In the genomic region with DNA sequence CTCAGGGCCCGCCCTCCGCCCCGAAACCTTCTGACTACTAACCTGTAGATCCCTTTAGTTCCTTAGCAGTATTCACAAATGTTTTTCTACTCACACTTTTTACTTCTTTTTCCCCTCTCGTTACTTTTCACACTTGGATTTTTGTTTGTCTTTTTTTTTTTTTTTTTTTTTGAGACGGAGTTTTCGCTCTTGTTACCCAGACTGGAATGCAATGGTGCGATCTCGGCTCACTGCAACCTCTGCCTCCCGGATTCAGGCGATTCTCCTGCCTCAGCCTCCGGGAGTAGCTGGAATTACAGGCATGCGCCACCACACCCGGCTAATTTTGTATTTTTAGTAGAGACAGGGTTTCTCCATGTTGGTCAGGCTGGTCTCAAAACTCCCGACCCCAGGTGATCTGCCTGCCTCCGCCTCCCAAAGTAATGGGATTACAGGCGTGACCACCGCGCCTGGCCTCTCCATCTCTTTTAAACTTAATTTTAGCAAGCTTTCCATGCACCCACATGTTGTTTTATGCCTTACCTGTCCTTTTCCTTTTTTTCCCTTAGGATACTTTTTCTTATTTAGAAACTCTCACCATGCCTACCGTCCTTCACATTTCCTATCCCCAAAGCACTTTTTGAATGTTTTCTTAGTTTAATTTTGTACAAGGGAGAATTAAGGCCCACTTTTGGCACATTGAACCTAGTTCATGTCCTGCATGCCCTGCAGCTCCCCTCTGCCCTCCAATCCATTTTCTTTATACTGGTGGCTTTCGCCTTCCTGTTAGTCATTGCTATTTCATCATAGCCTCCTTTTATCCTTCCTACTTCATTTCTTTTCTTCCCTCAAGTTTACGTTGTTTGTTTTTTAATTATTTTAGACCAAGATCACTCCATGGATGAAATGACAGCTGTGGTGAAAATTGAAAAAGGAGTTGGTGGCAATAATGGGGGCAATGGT, we compare ENCODE assay signal across 8 cellular contexts. TPM values are rescaled to one million over a fixed set of nuclear protein-coding genes. Genes with fewer than 3 reads are reported as not detected.
DNase-seq lines count a peak whose midpoint lies in the region; ATAC-seq, FAIRE-seq and TF ChIP-seq lines count a peak whose summit lies in the region.

No MANE protein-coding gene starts in this region.

- no TSS peak for BruUV-seq in HepG2 (replicated peaks; lab: Mats Ljungman, UMichigan)

- H3K4me3 ChIP-seq in Jurkat, Clone E6-1 (ENCODE audit: low read length), result peak overlapping the region; percentile 59
- H3K4me3 ChIP-seq in HepG2 (replicated peaks in 1 of 3; ENCODE audit: insufficient read depth in 1 of 3, low read depth in 2 of 3, low read length in 3 of 3), result peak overlapping the region; percentile 70 to 73 (median 73)
- peak overlapping the region; percentile 45 to 89 (median 58) for H3K4me3 ChIP-seq in tibial nerve

- intact Hi-C loops in HepG2 (cut with micrococcal nuclease; ENCODE audit: unreplicated experiment), result loop anchor here (1.0 to 5.0 kb wide), 2 partner anchors 29 to 41 kb away; partner anchors contain the start of gene AMHR2

- H3K4me1 ChIP-seq in HepG2 (ENCODE audit: insufficient read depth, low read length) (peaks cover 56% of the 10 kb centered on the region), tibial nerve (peaks cover 0 to 60% (median 45%) of the 10 kb centered on the region in 4 donors)

- H2AFZ ChIP-seq in HepG2 (ENCODE audit: low read length), result no peak overlapping the region

- TF ChIP-seq RAD21 in HepG2 (CRISPR knock-in tag; IDR thresholded peaks at IDR 0.05), result no peak

- TF ChIP-seq CTCF in HepG2 (CRISPR knock-in tag; IDR thresholded peaks at IDR 0.05) (no peak), tibial nerve (IDR thresholded peaks at IDR 0.05) (no peak)

- no peak for TF ChIP-seq POLR2A in HepG2 (IDR thresholded peaks at IDR 0.05; ENCODE audit: insufficient read depth in 1 of 2, low read depth in 2 of 2, low read length in 2 of 2)
- TF ChIP-seq POLR2A in tibial nerve (IDR thresholded peaks at IDR 0.05), result no peak

- peak; percentile 18 for FAIRE-seq in HepG2 (lab: Jason Lieb, UNC)

- H3K79me2 ChIP-seq in HepG2 (ENCODE audit: insufficient read depth, low read length), result peaks cover 35% of the 10 kb centered on the region

- H3K9ac ChIP-seq in HepG2 (ENCODE audit: insufficient read depth, low read depth, low read length), result peak overlapping the region; percentile 46; the same call in 1 of the 2 replicates

- H3K27me3 ChIP-seq in HepG2 (ENCODE audit: control insufficient read depth in 1 of 2, insufficient read depth in 2 of 2, low read length in 2 of 2) (no peaks in the 10 kb centered on the region; a peak in 1 of 5 replicates), tibial nerve (no peaks in the 10 kb centered on the region)

- ATAC-seq in HepG2, result no peak

- TF ChIP-seq EP300 in HepG2 (IDR thresholded peaks at IDR 0.05; ENCODE audit: low read depth in 2 of 2, low read length in 2 of 2) (no peak; a peak in 1 of 4 replicates), HepG2 (CRISPR knock-in tag; IDR thresholded peaks at IDR 0.05; ENCODE audit: borderline replicate concordance) (no peak), tibial nerve (IDR thresholded peaks at IDR 0.05) (peak in 1 of 2 donors; percentile 35)

- H3K36me3 ChIP-seq in HepG2 (replicated peaks in 1 of 2; ENCODE audit: control insufficient read depth in 1 of 2, insufficient read depth in 2 of 2, low read length in 2 of 2) (peaks cover 15 to 24% of the 10 kb centered on the region in 2 experiments), tibial nerve (peaks cover 0 to 45% (median 15%) of the 10 kb centered on the region in 3 donors)

- H3K27ac ChIP-seq in HepG2 (ENCODE audit: extremely low read length, insufficient read depth, low read length) (peak overlapping the region; percentile 79), tibial nerve (peak overlapping the region; percentile 93 to 99 (median 97))

- no peaks in the 10 kb centered on the region for H4K20me1 ChIP-seq in HepG2 (ENCODE audit: insufficient read depth, low read length)

- peak; percentile 49 to 55 for DNase-seq in AML-193 (lab: John Stamatoyannopoulos, UW)
- DNase-seq in Jurkat, Clone E6-1 (ENCODE audit: low read depth, low spot score), result no peak
- DNase-seq in astrocyte of the hippocampus (ENCODE audit: low read depth, low spot score), result peak; percentile 33
- DNase-seq in HepG2 (ENCODE audit: low spot score), result no peak
- no peak for DNase-seq in tibial nerve (ENCODE audit: low spot score in 2 of 2)
- no peak for DNase-seq in NCI-H2227 treated with DMSO at 0.1 percent for 48 hours (lab: John Stamatoyannopoulos, UW)
- DNase-seq in occipital lobe (lab: John Stamatoyannopoulos, UW), result no peak
- DNase-seq in NCI-H510A (lab: John Stamatoyannopoulos, UW), result no peak

- H3K9me3 ChIP-seq in HepG2 (ENCODE audit: low read length), result no peaks in the 10 kb centered on the region
- no peaks in the 10 kb centered on the region for H3K9me3 ChIP-seq in tibial nerve

- CTCF ChIA-PET in HepG2 (lab: Yijun Ruan, JAX; ENCODE audit: low intra/inter-chr PET ratio, low total read pairs), result interaction anchor here (1.6 kb wide), 1 partner anchor 28 kb away, joined by 22 read pairs; no protein-coding TSS in a partner anchor

- in situ Hi-C loops in HepG2 (cut with HindIII; ENCODE audit: extremely low pct_ligation_motif_present, low pct_unique_long_range_greater_than_20kb), result no loop called here

- POLR2A ChIA-PET in HepG2 (lab: Yijun Ruan, JAX), result interaction anchor here (0.7 to 2.7 kb wide), 5 partner anchors 28 to 157 kb away, joined by 3 to 24 read pairs (median 4); partner anchors contain the start of genes AAAS, PRR13 and TARBP2

- 24% methylated on average over 21 of the region's 21 CpGs for WGBS in HepG2 (ENCODE audit: low lambda C conversion rate)
- 3 to 4% methylated on average over 21 of the region's 21 CpGs for WGBS in tibial nerve, 2 donors

- H3K4me2 ChIP-seq in HepG2 (ENCODE audit: low read depth, low read length), result peak overlapping the region; percentile 65

RNA-seq across cellular contexts. Expression of gene SP1, which starts 1.1 kb away (rescaled TPM):
- polyA plus RNA-seq in Jurkat, Clone E6-1 (2012; ENCODE audit: insufficient read depth, insufficient read length), result 26.7 TPM
- total RNA-seq in HepG2 (2016; rRNA removed; fragmentation: Illumina TruSeq; extraction: Trizol) (27.5 and 46.7 TPM in 2 replicates), tibial nerve (10 to 100 TPM; 45.3 to 81.5 (median 65.0) TPM), occipital lobe (14.8 TPM)
- 3.0 and 3.4 TPM in 2 replicates for total RNA-seq in HepG2 (2016; cell fraction: cytosol; rRNA removed; fragmentation: Illumina TruSeq; extraction: Trizol; ENCODE audit: low read depth)
- 29.7 and 40.6 TPM in 2 replicates for total RNA-seq in HepG2 (2016; cell fraction: insoluble cytoplasmic fraction; rRNA removed; fragmentation: Illumina TruSeq; extraction: Trizol)
- 13.8 and 14.7 TPM in 2 replicates for total RNA-seq in HepG2 (2016; cell fraction: membrane; rRNA removed; fragmentation: Illumina TruSeq; extraction: Trizol)
- 23.5 and 24.3 TPM in 2 replicates for total RNA-seq in HepG2 (2016; cell fraction: nucleus; rRNA removed; fragmentation: Illumina TruSeq; extraction: Trizol)
- 26.5 and 27.3 TPM in 2 replicates for polyA plus RNA-seq in HepG2 (2011; rRNA removed)
- polyA plus RNA-seq in HepG2 (2011; cell fraction: cytosol; rRNA removed), result 18.2 TPM in 2 replicates
- polyA plus RNA-seq in HepG2 (2011; cell fraction: nucleus; rRNA removed), result 30.1 and 31.9 TPM in 2 replicates
- polyA plus RNA-seq in HepG2 (2012), result 14.7 and 15.8 TPM in 2 replicates
- polyA plus RNA-seq in HepG2 (2016; cell fraction: cytosol; fragmentation: Illumina TruSeq; extraction: Trizol; ENCODE audit: low read depth), result 0.63 and 0.79 TPM in 2 replicates
- polyA plus RNA-seq in HepG2 (2016; cell fraction: insoluble cytoplasmic fraction; fragmentation: Illumina TruSeq; extraction: Trizol; ENCODE audit: low read depth), result 22.5 and 22.9 TPM in 2 replicates
- polyA plus RNA-seq in HepG2 (2016; cell fraction: membrane; fragmentation: Illumina TruSeq; extraction: Trizol; ENCODE audit: low read depth), result 2.7 and 3.3 TPM in 2 replicates
- 25.6 and 29.7 TPM in 2 replicates for polyA plus RNA-seq in HepG2 (2016; cell fraction: nucleus; fragmentation: Illumina TruSeq; extraction: Trizol; ENCODE audit: insufficient read depth, low read depth)
- 128 and 335 TPM in 2 replicates for polyA minus RNA-seq in HepG2 (2011; rRNA and poly(A)+ RNA removed; ENCODE audit: low replicate concordance)
- polyA minus RNA-seq in HepG2 (2011; cell fraction: cytosol; rRNA and poly(A)+ RNA removed), result 38.1 and 39.5 TPM in 2 replicates
- polyA minus RNA-seq in HepG2 (2011; cell fraction: nucleus; rRNA and poly(A)+ RNA removed), result 31.4 and 32.7 TPM in 2 replicates

RNA-seq across cellular contexts. Expression of gene AMHR2, which starts 42.6 kb away (rescaled TPM):
- polyA plus RNA-seq in Jurkat, Clone E6-1 (2012; ENCODE audit: insufficient read depth, insufficient read length), result not detected
- total RNA-seq in HepG2 (2016; rRNA removed; fragmentation: Illumina TruSeq; extraction: Trizol), result 0.58 and 0.90 TPM in 2 replicates
- 0.44 and 0.81 TPM in 2 replicates for total RNA-seq in HepG2 (2016; cell fraction: cytosol; rRNA removed; fragmentation: Illumina TruSeq; extraction: Trizol; ENCODE audit: low read depth)
- total RNA-seq in HepG2 (2016; cell fraction: insoluble cytoplasmic fraction; rRNA removed; fragmentation: Illumina TruSeq; extraction: Trizol), result 0.45 and 1.1 TPM in 2 replicates
- total RNA-seq in HepG2 (2016; cell fraction: membrane; rRNA removed; fragmentation: Illumina TruSeq; extraction: Trizol), result 0.59 and 0.83 TPM in 2 replicates
- total RNA-seq in HepG2 (2016; cell fraction: nucleus; rRNA removed; fragmentation: Illumina TruSeq; extraction: Trizol), result 0.37 TPM in 1 of 2 replicates, not detected in the other
- 0.24 and 0.50 TPM in 2 replicates for polyA plus RNA-seq in HepG2 (2011; rRNA removed)
- 0.37 and 0.81 TPM in 2 replicates for polyA plus RNA-seq in HepG2 (2011; cell fraction: cytosol; rRNA removed)
- polyA plus RNA-seq in HepG2 (2011; cell fraction: nucleus; rRNA removed), result 0.80 and 0.90 TPM in 2 replicates
- polyA plus RNA-seq in HepG2 (2012), result 0.15 and 0.21 TPM in 2 replicates
- polyA plus RNA-seq in HepG2 (2016; cell fraction: cytosol; fragmentation: Illumina TruSeq; extraction: Trizol; ENCODE audit: low read depth), result 0.43 and 0.48 TPM in 2 replicates
- 0.48 and 1.4 TPM in 2 replicates for polyA plus RNA-seq in HepG2 (2016; cell fraction: insoluble cytoplasmic fraction; fragmentation: Illumina TruSeq; extraction: Trizol; ENCODE audit: low read depth)
- 0.47 and 0.73 TPM in 2 replicates for polyA plus RNA-seq in HepG2 (2016; cell fraction: membrane; fragmentation: Illumina TruSeq; extraction: Trizol; ENCODE audit: low read depth)
- polyA plus RNA-seq in HepG2 (2016; cell fraction: nucleus; fragmentation: Illumina TruSeq; extraction: Trizol; ENCODE audit: insufficient read depth, low read depth), result 0.80 and 0.85 TPM in 2 replicates
- 0.49 and 0.66 TPM in 2 replicates for polyA minus RNA-seq in HepG2 (2011; rRNA and poly(A)+ RNA removed; ENCODE audit: low replicate concordance)
- polyA minus RNA-seq in HepG2 (2011; cell fraction: cytosol; rRNA and poly(A)+ RNA removed), result not detected in 2 replicates
- polyA minus RNA-seq in HepG2 (2011; cell fraction: nucleus; rRNA and poly(A)+ RNA removed), result 0.25 and 0.64 TPM in 2 replicates
- not detected for total RNA-seq in tibial nerve
- total RNA-seq in occipital lobe, result not detected

RNA-seq across cellular contexts. Expression of gene SP7, which starts 44.9 kb away (rescaled TPM):
- not detected for polyA plus RNA-seq in Jurkat, Clone E6-1 (2012; ENCODE audit: insufficient read depth, insufficient read length)
- total RNA-seq in HepG2 (2016; rRNA removed; fragmentation: Illumina TruSeq; extraction: Trizol) (not detected in 2 replicates), tibial nerve (under 1 TPM in 1 of 4 donors, not detected in 3; 0.21 TPM), occipital lobe (not detected)
- total RNA-seq in HepG2 (2016; cell fraction: cytosol; rRNA removed; fragmentation: Illumina TruSeq; extraction: Trizol; ENCODE audit: low read depth), result not detected in 2 replicates
- not detected in 2 replicates for total RNA-seq in HepG2 (2016; cell fraction: insoluble cytoplasmic fraction; rRNA removed; fragmentation: Illumina TruSeq; extraction: Trizol)
- not detected in 2 replicates for total RNA-seq in HepG2 (2016; cell fraction: membrane; rRNA removed; fragmentation: Illumina TruSeq; extraction: Trizol)
- not detected in 2 replicates for total RNA-seq in HepG2 (2016; cell fraction: nucleus; rRNA removed; fragmentation: Illumina TruSeq; extraction: Trizol)
- polyA plus RNA-seq in HepG2 (2011; rRNA removed), result not detected in 2 replicates
- not detected in 2 replicates for polyA plus RNA-seq in HepG2 (2011; cell fraction: cytosol; rRNA removed)
- polyA plus RNA-seq in HepG2 (2011; cell fraction: nucleus; rRNA removed), result not detected in 2 replicates
- polyA plus RNA-seq in HepG2 (2012), result not detected in 2 replicates
- not detected in 2 replicates for polyA plus RNA-seq in HepG2 (2016; cell fraction: cytosol; fragmentation: Illumina TruSeq; extraction: Trizol; ENCODE audit: low read depth)
- not detected in 2 replicates for polyA plus RNA-seq in HepG2 (2016; cell fraction: insoluble cytoplasmic fraction; fragmentation: Illumina TruSeq; extraction: Trizol; ENCODE audit: low read depth)
- not detected in 2 replicates for polyA plus RNA-seq in HepG2 (2016; cell fraction: membrane; fragmentation: Illumina TruSeq; extraction: Trizol; ENCODE audit: low read depth)
- not detected in 2 replicates for polyA plus RNA-seq in HepG2 (2016; cell fraction: nucleus; fragmentation: Illumina TruSeq; extraction: Trizol; ENCODE audit: insufficient read depth, low read depth)
- not detected in 2 replicates for polyA minus RNA-seq in HepG2 (2011; rRNA and poly(A)+ RNA removed; ENCODE audit: low replicate concordance)
- polyA minus RNA-seq in HepG2 (2011; cell fraction: cytosol; rRNA and poly(A)+ RNA removed), result not detected in 2 replicates
- polyA minus RNA-seq in HepG2 (2011; cell fraction: nucleus; rRNA and poly(A)+ RNA removed), result not detected in 2 replicates

RNA-seq across cellular contexts. Expression of gene AAAS, which starts 59.7 kb away (rescaled TPM):
- 125 TPM for polyA plus RNA-seq in Jurkat, Clone E6-1 (2012; ENCODE audit: insufficient read depth, insufficient read length)
- total RNA-seq in HepG2 (2016; rRNA removed; fragmentation: Illumina TruSeq; extraction: Trizol) (47.6 and 49.9 TPM in 2 replicates), tibial nerve (10 to 100 TPM; 55.5 to 76.8 (median 64.5) TPM), occipital lobe (28.9 TPM)
- total RNA-seq in HepG2 (2016; cell fraction: cytosol; rRNA removed; fragmentation: Illumina TruSeq; extraction: Trizol; ENCODE audit: low read depth), result 6.3 and 7.4 TPM in 2 replicates
- 49.9 and 52.5 TPM in 2 replicates for total RNA-seq in HepG2 (2016; cell fraction: insoluble cytoplasmic fraction; rRNA removed; fragmentation: Illumina TruSeq; extraction: Trizol)
- 10.6 and 11.1 TPM in 2 replicates for total RNA-seq in HepG2 (2016; cell fraction: membrane; rRNA removed; fragmentation: Illumina TruSeq; extraction: Trizol)
- 41.2 and 46.6 TPM in 2 replicates for total RNA-seq in HepG2 (2016; cell fraction: nucleus; rRNA removed; fragmentation: Illumina TruSeq; extraction: Trizol)
- 52.0 and 54.0 TPM in 2 replicates for polyA plus RNA-seq in HepG2 (2011; rRNA removed)
- polyA plus RNA-seq in HepG2 (2011; cell fraction: cytosol; rRNA removed), result 37.5 and 46.8 TPM in 2 replicates
- polyA plus RNA-seq in HepG2 (2011; cell fraction: nucleus; rRNA removed), result 182 and 197 TPM in 2 replicates
- 40.1 and 43.3 TPM in 2 replicates for polyA plus RNA-seq in HepG2 (2012)
- polyA plus RNA-seq in HepG2 (2016; cell fraction: cytosol; fragmentation: Illumina TruSeq; extraction: Trizol; ENCODE audit: low read depth), result 6.0 and 6.9 TPM in 2 replicates
- polyA plus RNA-seq in HepG2 (2016; cell fraction: insoluble cytoplasmic fraction; fragmentation: Illumina TruSeq; extraction: Trizol; ENCODE audit: low read depth), result 54.2 and 64.7 TPM in 2 replicates
- polyA plus RNA-seq in HepG2 (2016; cell fraction: membrane; fragmentation: Illumina TruSeq; extraction: Trizol; ENCODE audit: low read depth), result 9.0 and 9.4 TPM in 2 replicates
- polyA plus RNA-seq in HepG2 (2016; cell fraction: nucleus; fragmentation: Illumina TruSeq; extraction: Trizol; ENCODE audit: insufficient read depth, low read depth), result 70.0 and 70.8 TPM in 2 replicates
- 115 and 225 TPM in 2 replicates for polyA minus RNA-seq in HepG2 (2011; rRNA and poly(A)+ RNA removed; ENCODE audit: low replicate concordance)
- 21.9 and 28.0 TPM in 2 replicates for polyA minus RNA-seq in HepG2 (2011; cell fraction: cytosol; rRNA and poly(A)+ RNA removed)
- 39.3 and 48.9 TPM in 2 replicates for polyA minus RNA-seq in HepG2 (2011; cell fraction: nucleus; rRNA and poly(A)+ RNA removed)

Comparison
In these comparisons a context has a peak if more than half of its experiments do, and no peak if none do; other contexts are left out.
1. DNase-seq: peak in AML-193 (2 of 2) and astrocyte of the hippocampus (single experiment); none in Jurkat, Clone E6-1 (single experiment), HepG2 (single experiment), tibial nerve (0 of 2), NCI-H2227 treated with DMSO at 0.1 percent for 48 hours (single experiment), occipital lobe (single experiment) and NCI-H510A (single experiment).
2. Peak in every context shown above with its lines, with median percentiles within 50 percentile points of each other: H3K4me3 ChIP-seq.